Comparison of ENCODE assay signal across 8 cellular contexts in genomic region chr7:91264924-91265681, GRCh38. TPM values are rescaled to one million over a fixed set of nuclear protein-coding genes. Genes with fewer than 3 reads are reported as not detected.
A peak's percentile ranks its signal among the peaks of the same experiment; 100 is the strongest.
DNase-seq lines count a peak whose midpoint lies in the region; ATAC-seq and TF ChIP-seq lines count a peak whose summit lies in the region.

No MANE protein-coding gene starts in this region.

- H3K79me2 ChIP-seq in GM23338 (replicated peaks; ENCODE audit: insufficient read depth) (no peaks in the 10 kb centered on the region), KMS-11 (ENCODE audit: insufficient read depth, low read depth) (no peaks in the 10 kb centered on the region)

- peaks cover 3% of the 10 kb centered on the region; the same call in 1 of the 3 replicates for H3K9me3 Mint-ChIP-seq in GM23338

- peak overlapping the region; percentile 77 for H3K4me3 ChIP-seq in GM23338
- no peak overlapping the region for H3K4me3 ChIP-seq in KMS-11 (IDR thresholded peaks at IDR 0.05; ENCODE audit: insufficient read depth, low read depth, low read length)
- peak overlapping the region; percentile 87 for H3K4me3 ChIP-seq in SJCRH30
- H3K4me3 ChIP-seq in effector memory CD4-positive, alpha-beta T cell (ENCODE audit: insufficient read depth, low read depth, low read length, poor library complexity, severe bottlenecking), result peak overlapping the region; percentile 49

- H3K9me3 ChIP-seq in SJCRH30 (replicated peaks), result no peaks in the 10 kb centered on the region
- no peaks in the 10 kb centered on the region for H3K9me3 ChIP-seq in effector memory CD4-positive, alpha-beta T cell (ENCODE audit: control insufficient read depth, low read length)

- H3K4me2 ChIP-seq in GM23338, result peak overlapping the region; percentile 99
- H3K4me2 ChIP-seq in KMS-11, result peak overlapping the region; percentile 49

- H3K27ac Mint-ChIP-seq in GM23338, result no peak overlapping the region

- peaks cover 10% of the 10 kb centered on the region; the same call in 1 of the 2 replicates for H4K20me1 ChIP-seq in GM23338 (replicated peaks; ENCODE audit: insufficient read depth)
- H4K20me1 ChIP-seq in KMS-11 (ENCODE audit: insufficient read depth), result no peaks in the 10 kb centered on the region

- peak overlapping the region; percentile 82 for H3K4me3 Mint-ChIP-seq in GM23338

- H2AFZ ChIP-seq in GM23338 (peak overlapping the region; percentile 98), KMS-11 (ENCODE audit: low read depth) (peak overlapping the region; percentile 95)

- H3K27me3 Mint-ChIP-seq in GM23338 (ENCODE audit: insufficient read depth, low read depth, poor library complexity), result peaks cover 66% of the 10 kb centered on the region

- DNase-seq in NCI-H1436 (lab: John Stamatoyannopoulos, UW) (peak; percentile 51), NCI-H1436 treated with DMSO at 0.1 percent for 48 hours (lab: John Stamatoyannopoulos, UW) (no peak), GM23338 (ENCODE audit: low spot score) (peak; percentile 56), SJCRH30 (peak; percentile 59 to 74), lung microvascular endothelial cell (ENCODE audit: low read depth in 2 of 2) (peak; percentile 79 to 80)
- DNase-seq in effector memory CD4-positive, alpha-beta T cell, result no peak

- H3K36me3 ChIP-seq in GM23338 (ENCODE audit: insufficient read depth) (no peaks in the 10 kb centered on the region), KMS-11 (ENCODE audit: insufficient read depth) (no peaks in the 10 kb centered on the region), SJCRH30 (peaks cover 7% of the 10 kb centered on the region)
- H3K36me3 ChIP-seq in effector memory CD4-positive, alpha-beta T cell (ENCODE audit: control insufficient read depth, insufficient read depth, low read length), result no peaks in the 10 kb centered on the region

- H3K4me1 Mint-ChIP-seq in GM23338, result peaks cover 24% of the 10 kb centered on the region

- H3K27me3 ChIP-seq in GM23338 (ENCODE audit: insufficient read depth), result peaks cover 96% of the 10 kb centered on the region
- no peaks in the 10 kb centered on the region; the same call in 1 of the 2 replicates for H3K27me3 ChIP-seq in KMS-11 (ENCODE audit: insufficient read depth, low read depth)
- no peaks in the 10 kb centered on the region for H3K27me3 ChIP-seq in SJCRH30
- no peaks in the 10 kb centered on the region for H3K27me3 ChIP-seq in effector memory CD4-positive, alpha-beta T cell (replicated peaks; ENCODE audit: control insufficient read depth, insufficient read depth, low read length, poor library complexity, severe bottlenecking)

- ATAC-seq in GM23338, result peak; percentile 18

- no peak overlapping the region for H3K27ac ChIP-seq in GM23338 (ENCODE audit: low read depth)
- H3K27ac ChIP-seq in KMS-11, result peak overlapping the region; percentile 33; the same call in 1 of the 2 replicates
- H3K27ac ChIP-seq in SJCRH30, result peak overlapping the region; percentile 90
- no peak overlapping the region for H3K27ac ChIP-seq in effector memory CD4-positive, alpha-beta T cell (ENCODE audit: insufficient read depth, low read length, poor library complexity, severe bottlenecking)
- H3K27ac ChIP-seq in temporal lobe (ENCODE audit: low read depth, low read length), result peak overlapping the region; percentile 36

- TF ChIP-seq CTCF in GM23338 (conservative IDR thresholded peaks at IDR 0.05; ENCODE audit: low read depth in 2 of 2) (no peak), KMS-11 (conservative IDR thresholded peaks at IDR 0.05; ENCODE audit: low read depth, low read length) (0 out of 2 replicates have a peak, but pooled peaks have one; percentile 15)

- H3K4me1 ChIP-seq in GM23338 (ENCODE audit: insufficient read depth) (peaks cover 34% of the 10 kb centered on the region), KMS-11 (ENCODE audit: low read depth, poor library complexity, severe bottlenecking) (peaks cover 8% of the 10 kb centered on the region), SJCRH30 (peaks cover 7% of the 10 kb centered on the region)
- no peaks in the 10 kb centered on the region for H3K4me1 ChIP-seq in effector memory CD4-positive, alpha-beta T cell (ENCODE audit: control insufficient read depth, insufficient read depth, low read length, poor library complexity, severe bottlenecking)

- no peaks in the 10 kb centered on the region for H3K36me3 Mint-ChIP-seq in GM23338 (ENCODE audit: low read depth)

- no peaks in the 10 kb centered on the region; the same call in 1 of the 2 replicates for H3F3A ChIP-seq in GM23338 (replicated peaks; ENCODE audit: low read depth)

- H3K9me2 ChIP-seq in GM23338 (ENCODE audit: insufficient read depth), result no peaks in the 10 kb centered on the region

- H3K9ac ChIP-seq in KMS-11, result peak overlapping the region; percentile 38; the same call in 1 of the 2 replicates

TF ChIP-seq in GM23338, 12 proteins besides CTCF, POLR2A, EP300 and RAD21:
- TF ChIP-seq EZH2 (IDR thresholded peaks at IDR 0.05; ENCODE audit: low read depth, unreplicated experiment), result peak; percentile 77
- TF ChIP-seq ETS1 (IDR thresholded peaks at IDR 0.05), result no peak
- peak; percentile 69 for TF ChIP-seq EZH2phosphoT487 (IDR thresholded peaks at IDR 0.05; ENCODE audit: unreplicated experiment)

RNA-seq across cellular contexts. Expression of gene FZD1, which starts 0.9 kb away (rescaled TPM):
- total RNA-seq in GM23338 (2014; rRNA removed; shearing (Covaris generic)), result 1.4 TPM in 2 replicates
- polyA plus RNA-seq in GM23338 (2016; fragmentation: Nextera tagmentation; extraction: Ambion mirVana), result 0.34 and 0.42 TPM in 2 replicates
- total RNA-seq in SJCRH30 (2014; rRNA removed; shearing (Covaris generic)), result 20.8 and 23.4 TPM in 2 replicates
- total RNA-seq in lung microvascular endothelial cell (2.0 and 2.2 TPM in 2 replicates), temporal lobe (7.6 TPM)

Comparison
In these comparisons a context has a peak if more than half of its experiments do, and no peak if none do; other contexts are left out.
1. DNase-seq: peak in NCI-H1436 (single experiment), GM23338 (single experiment), SJCRH30 (2 of 2) and lung microvascular endothelial cell (2 of 2); none in NCI-H1436 treated with DMSO at 0.1 percent for 48 hours (single experiment) and effector memory CD4-positive, alpha-beta T cell (0 of 3).
2. H3K27ac ChIP-seq: peak in KMS-11 (single experiment), SJCRH30 (single experiment) and temporal lobe (single experiment); none in GM23338 (single experiment) and effector memory CD4-positive, alpha-beta T cell (single experiment).